9 cellular contexts compared by ENCODE assay signal in genomic region chr19:14118165-14119051, GRCh38. TPM values are rescaled to one million over a fixed set of nuclear protein-coding genes. Genes with fewer than 3 reads are reported as not detected.
DNase-seq lines count a peak whose midpoint lies in the region; ATAC-seq and TF ChIP-seq lines count a peak whose summit lies in the region.
"Had no signal": no experiment of that assay in that cellular context is flagged by ENCODE, and none has a peak within 500 bp of the region (broad histone marks: within the 10 kb centered on the region; RNA-seq: fewer than 3 reads in every experiment).

No MANE protein-coding gene starts in this region.

- H3K27me3 Mint-ChIP-seq in HFFc6 (ENCODE audit: insufficient read depth): peaks cover 4% of the 10 kb centered on the region; the same call in 1 of the 2 replicates

- H3K9ac ChIP-seq in mucosa of rectum (ENCODE audit: low read depth in 1 of 2, low read length in 2 of 2): peak overlapping the region; percentile 69 to 80

- H3K27ac Mint-ChIP-seq in HFFc6: peak overlapping the region; percentile 99

- peak overlapping the region; percentile 89 for H3K4me3 Mint-ChIP-seq in HFFc6

- H3K27me3 ChIP-seq in esophagus muscularis mucosa (no peaks in the 10 kb centered on the region), mucosa of rectum (ENCODE audit: control insufficient read depth in 2 of 2, insufficient read depth in 2 of 2, low read length in 2 of 2) (no peaks in the 10 kb centered on the region), thymus (ENCODE audit: control insufficient read depth, insufficient read depth) (no peaks in the 10 kb centered on the region)

- H3K27ac ChIP-seq in esophagus muscularis mucosa (replicated peaks in 1 of 4) (peak overlapping the region; percentile 98 to 100 (median 100)), mucosa of rectum (ENCODE audit: low read depth in 2 of 2, low read length in 2 of 2) (peak overlapping the region; percentile 92 to 95), thymus (ENCODE audit: low read depth) (peak overlapping the region; percentile 90)

- TF ChIP-seq CTCF in HFFc6 (IDR thresholded peaks at IDR 0.05) (no peak), esophagus muscularis mucosa (IDR thresholded peaks at IDR 0.05) (no peak)

- TF ChIP-seq EP300 in esophagus muscularis mucosa (IDR thresholded peaks at IDR 0.05): no peak

- intact Hi-C loops in esophagus muscularis mucosa (cut with DNase I): loop anchor here (2.0 kb wide), 1 partner anchor 46 kb away; the partner anchor contains the start of gene MISP3

- H3K4me3 ChIP-seq in esophagus muscularis mucosa (peak overlapping the region; percentile 86 to 98 (median 97)), mucosa of rectum (ENCODE audit: low read length in 2 of 2) (peak overlapping the region; percentile 65 to 70), thymus (ENCODE audit: low read length) (peak overlapping the region; percentile 85)

- no peaks in the 10 kb centered on the region for H3K36me3 ChIP-seq in esophagus muscularis mucosa
- no peaks in the 10 kb centered on the region for H3K36me3 ChIP-seq in mucosa of rectum (ENCODE audit: control insufficient read depth in 2 of 2, insufficient read depth in 2 of 2, low read length in 2 of 2)
- peaks cover 10% of the 10 kb centered on the region for H3K36me3 ChIP-seq in thymus (ENCODE audit: control insufficient read depth, insufficient read depth)

- H3K4me1 Mint-ChIP-seq in HFFc6 (ENCODE audit: low read depth): peaks cover 40% of the 10 kb centered on the region

- DNase-seq in GF-D8 (lab: John Stamatoyannopoulos, UW): peak; percentile 94
- peak; percentile 40 for DNase-seq in HFFc6
- DNase-seq in NCI-H510A treated with DMSO at 0.1 percent for 48 hours (lab: John Stamatoyannopoulos, UW): peak; percentile 57
- DNase-seq in activated CD8-positive, alpha-beta memory T cell treated with anti-CD3 and anti-CD28 coated beads, Interleukin-2, amount 50 U/mL, for 48 hours: peak; percentile 62
- peak; percentile 95 for DNase-seq in esophagus muscularis mucosa (ENCODE audit: extremely low spot score)

- H3K9me3 ChIP-seq in esophagus muscularis mucosa (no peaks in the 10 kb centered on the region), mucosa of rectum (ENCODE audit: control insufficient read depth in 2 of 2, low read length in 2 of 2) (no peaks in the 10 kb centered on the region), thymus (ENCODE audit: control insufficient read depth) (no peaks in the 10 kb centered on the region)

- peak; percentile 77 for TF ChIP-seq POLR2A in esophagus muscularis mucosa (IDR thresholded peaks at IDR 0.05; ENCODE audit: low read depth)

- H3K36me3 Mint-ChIP-seq in HFFc6 (ENCODE audit: low read depth): no peaks in the 10 kb centered on the region

- no peak for ATAC-seq in GM21515 (IDR thresholded peaks at IDR 0.05; ENCODE audit: unreplicated experiment)

- H3K4me1 ChIP-seq in esophagus muscularis mucosa (peaks cover 51 to 60% (median 56%) of the 10 kb centered on the region in 4 donors), mucosa of rectum (ENCODE audit: control insufficient read depth in 2 of 2, insufficient read depth in 2 of 2, low read length in 2 of 2) (peaks cover 22 to 31% of the 10 kb centered on the region in 2 donors), thymus (ENCODE audit: control insufficient read depth, insufficient read depth, low read length) (peaks cover 11% of the 10 kb centered on the region)

- 0% methylated on average over 12 of the region's 61 CpGs for WGBS in esophagus muscularis mucosa
- 2% methylated on average over 61 of the region's 61 CpGs for whole genome bisulfite sequencing in thymus

- H3K9me3 Mint-ChIP-seq in HFFc6: no peaks in the 10 kb centered on the region

RNA-seq across cellular contexts. Expression of gene PRKACA, which starts 0.8 kb away (rescaled TPM):
- 100 to 1,000 TPM; 137 to 170 (median 149) TPM for total RNA-seq in HFFc6 (2021; fragmentation: NEBNext Ultra II Directional; extraction: Animal tissue kit (Norgen Biotek cat#: 25700))
- 100 to 1,000 TPM in 2 of 4 donors, 10 to 100 TPM in 2; 76.0 to 125 (median 93.3) TPM for total RNA-seq in esophagus muscularis mucosa
- polyA plus RNA-seq in thymus: 36.8 TPM

RNA-seq across cellular contexts. Expression of gene ASF1B, which starts 18.0 kb away (rescaled TPM):
- 10 to 100 TPM; 11.0 to 22.8 (median 18.6) TPM for total RNA-seq in HFFc6 (2021; fragmentation: NEBNext Ultra II Directional; extraction: Animal tissue kit (Norgen Biotek cat#: 25700))
- 1 to 10 TPM in 1 of 4 donors, under 1 TPM in 2, not detected in 1; 0.63 to 1.3 (median 0.65) TPM for total RNA-seq in esophagus muscularis mucosa
- polyA plus RNA-seq in thymus: 2.9 TPM

RNA-seq across cellular contexts. Expression of gene SAMD1, which starts 27.9 kb away (rescaled TPM):
- 10 to 100 TPM; 33.0 to 48.6 (median 35.9) TPM for total RNA-seq in HFFc6 (2021; fragmentation: NEBNext Ultra II Directional; extraction: Animal tissue kit (Norgen Biotek cat#: 25700))
- 10 to 100 TPM; 24.1 to 75.6 (median 48.8) TPM for total RNA-seq in esophagus muscularis mucosa
- polyA plus RNA-seq in thymus: 43.6 TPM

RNA-seq across cellular contexts. Expression of gene C19orf67, which starts 32.8 kb away (rescaled TPM):
- total RNA-seq in HFFc6 (2021; fragmentation: NEBNext Ultra II Directional; extraction: Animal tissue kit (Norgen Biotek cat#: 25700)): not detected
- not detected for total RNA-seq in esophagus muscularis mucosa
- 0.18 TPM for polyA plus RNA-seq in thymus
- total RNA-seq: glomerular endothelial cell had no signal

RNA-seq across cellular contexts. Expression of gene MISP3, which starts 45.8 kb away (rescaled TPM):
- total RNA-seq in HFFc6 (2021; fragmentation: NEBNext Ultra II Directional; extraction: Animal tissue kit (Norgen Biotek cat#: 25700)): 1 to 10 TPM in 2 of 6 experiments, under 1 TPM in 4; 0.62 to 1.2 (median 0.88) TPM
- 10 to 100 TPM in 1 of 4 donors, 1 to 10 TPM in 3; 1.5 to 11.1 (median 7.6) TPM for total RNA-seq in esophagus muscularis mucosa
- 2.9 TPM for polyA plus RNA-seq in thymus

Comparison
In these comparisons a context has a peak if more than half of its experiments do, and no peak if none do; other contexts are left out.
1. DNase-seq: peak in every context shown above with its lines; median percentile 95 in esophagus muscularis mucosa; 94 in GF-D8; 62 in activated CD8-positive, alpha-beta memory T cell treated with anti-CD3 and anti-CD28 coated beads, Interleukin-2, amount 50 U/mL, for 48 hours; 57 in NCI-H510A treated with DMSO at 0.1 percent for 48 hours; 40 in HFFc6.
2. RNA of gene ASF1B, which starts 18.0 kb away (total RNA-seq): 11.0 to 22.8 TPM in HFFc6; 0.63 to 1.3 TPM in esophagus muscularis mucosa; every median in the first group is over 4 times any median in the second.
3. Peak in every context shown above with its lines, with median percentiles within 50 percentile points of each other: H3K27ac ChIP-seq and H3K4me3 ChIP-seq.